Comparison of ENCODE assay signal across 27 cellular contexts in the genomic region with DNA sequence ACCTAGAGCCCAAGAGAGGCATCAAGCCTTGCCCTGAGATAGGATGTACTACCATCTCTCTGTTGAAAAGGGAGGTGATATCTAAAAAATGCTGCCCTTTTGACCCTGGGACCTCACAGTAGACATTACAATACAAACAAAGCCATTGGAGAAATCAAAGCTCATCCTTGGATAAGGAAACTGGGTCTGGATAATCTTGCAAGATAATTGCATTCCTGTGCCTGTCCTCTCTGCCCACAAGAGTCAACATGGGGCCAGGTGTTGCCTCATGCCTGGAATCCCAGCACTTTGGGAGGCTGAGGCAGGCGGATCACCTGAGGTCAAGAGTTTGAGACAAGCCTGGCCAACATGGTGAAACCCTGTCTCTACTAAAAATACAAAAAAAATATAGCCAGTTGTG. TPM values are rescaled to one million over a fixed set of nuclear protein-coding genes. Genes with fewer than 3 reads are reported as not detected.
DNase-seq lines count a peak whose midpoint lies in the region; ATAC-seq and TF ChIP-seq lines count a peak whose summit lies in the region.
"Had no signal": no experiment of that assay in that cellular context is flagged by ENCODE, and none has a peak within 500 bp of the region (broad histone marks: within the 10 kb centered on the region; RNA-seq: fewer than 3 reads in every experiment).

No MANE protein-coding gene starts in this region.

- H3K9me3 ChIP-seq in left ventricle myocardium inferior (replicated peaks), result peaks cover 19% of the 10 kb centered on the region
- H3K9me3 ChIP-seq in heart right ventricle, result peaks cover 0 to 19% (median 0%) of the 10 kb centered on the region in 11 donors
- no peaks in the 10 kb centered on the region for H3K9me3 ChIP-seq in thyroid gland
- H3K9me3 ChIP-seq: ascending aorta, testis had no signal

- H3K4me1 Mint-ChIP-seq in nephron, result peaks cover 45% of the 10 kb centered on the region
- H3K4me1 Mint-ChIP-seq: activated naive CD8-positive, alpha-beta T cell treated with anti-CD3 and anti-CD28 coated beads for 36 hours had no signal

- H3K27ac Mint-ChIP-seq in nephron, result peak overlapping the region; percentile 92 to 97 (median 97)
- H3K27ac Mint-ChIP-seq: activated naive CD8-positive, alpha-beta T cell treated with anti-CD3 and anti-CD28 coated beads for 36 hours; CD8-positive, alpha-beta T cell; dendritic cell treated with granulocyte-macrophage colony-stimulating factor and Interleukin-4, amounts not matched to agents 40 ng/mL and 50 ng/mL, for 4 days had no signal

- no peak overlapping the region for H3K4me3 ChIP-seq in left ventricle myocardium inferior
- H3K4me3 ChIP-seq in heart right ventricle, result no peak overlapping the region
- no peak overlapping the region for H3K4me3 ChIP-seq in thyroid gland (replicated peaks in 1 of 3)
- H3K4me3 ChIP-seq: PC-9, testis had no signal

- peaks cover 19% of the 10 kb centered on the region for H3K9me3 Mint-ChIP-seq in nephron

- H3K27ac ChIP-seq in left ventricle myocardium inferior (replicated peaks) (peak overlapping the region; percentile 63), heart right ventricle (peak overlapping the region in 3 of 10 donors; percentile 28 to 82 (median 79)), cingulate gyrus (ENCODE audit: low read depth, low read length) (peak overlapping the region; percentile 74), thyroid gland (peak overlapping the region; percentile 77 to 80 (median 78))
- H3K27ac ChIP-seq: ascending aorta, parathyroid adenoma, PC-9 had no signal

- H3K27me3 Mint-ChIP-seq in nephron (ENCODE audit: low read depth), result no peaks in the 10 kb centered on the region
- H3K27me3 Mint-ChIP-seq: dendritic cell treated with granulocyte-macrophage colony-stimulating factor and Interleukin-4, amounts not matched to agents 40 ng/mL and 50 ng/mL, for 4 days had no signal

- ATAC-seq in heart right ventricle, result no peak
- ATAC-seq in HG03354 (IDR thresholded peaks at IDR 0.05; ENCODE audit: poor library complexity, severe bottlenecking, unreplicated experiment), result no peak
- ATAC-seq: CD8-positive, alpha-beta T cell; gastroesophageal sphincter had no signal

- peaks cover 51% of the 10 kb centered on the region for H3K4me1 ChIP-seq in left ventricle myocardium inferior
- H3K4me1 ChIP-seq in heart right ventricle, result peaks cover 3 to 53% (median 27%) of the 10 kb centered on the region in 9 donors
- H3K4me1 ChIP-seq in thyroid gland, result peaks cover 19 to 38% of the 10 kb centered on the region in 2 donors
- H3K4me1 ChIP-seq: parathyroid adenoma had no signal

- H3K4me3 Mint-ChIP-seq in nephron, result peak overlapping the region in 2 of 3 experiments; percentile 51 to 59
- H3K4me3 Mint-ChIP-seq: activated naive CD8-positive, alpha-beta T cell treated with anti-CD3 and anti-CD28 coated beads for 36 hours; CD8-positive, alpha-beta T cell; dendritic cell treated with granulocyte-macrophage colony-stimulating factor and Interleukin-4, amounts not matched to agents 40 ng/mL and 50 ng/mL, for 4 days had no signal

- no peak for DNase-seq in left ventricle myocardium inferior
- DNase-seq in heart right ventricle, result no peak
- no peak for DNase-seq in thyroid gland
- DNase-seq in AML-193 (lab: John Stamatoyannopoulos, UW), result no peak
- DNase-seq in stimulated activated CD4-positive, alpha-beta T cell treated with anti-CD3 and anti-CD28 coated beads, Interleukin-4, amount 100 ng/mL, for 24 hours, result no peak
- DNase-seq: 8988T; activated CD4-positive, alpha-beta T cell treated with anti-CD3 and anti-CD28 coated beads for 4 hours; activated CD8-positive, alpha-beta memory T cell treated with anti-CD3 and anti-CD28 coated beads for 24 hours; activated effector memory CD4-positive, alpha-beta T cell treated with anti-CD3 and anti-CD28 coated beads, Interleukin-2, amount 50 U/mL, for 16 hours; activated naive CD8-positive, alpha-beta T cell treated with anti-CD3 and anti-CD28 coated beads for 36 hours; CD8-positive, alpha-beta T cell; H7; islet precursor cell; NCI-H1436 treated with DMSO at 0.1 percent for 48 hours; NCI-H510A; PC-9; SHP77; stimulated activated CD4-positive, alpha-beta T cell treated with anti-CD3 and anti-CD28 coated beads, Interleukin-15, amount 100 ng/mL, for 24 hours; stimulated activated naive CD4-positive, alpha-beta T cell; testis had no signal

- no peak for TF ChIP-seq POLR2A in thyroid gland (IDR thresholded peaks at IDR 0.05)

- peaks cover 8% of the 10 kb centered on the region for H3K36me3 Mint-ChIP-seq in nephron (ENCODE audit: low read depth)

- H3K36me3 ChIP-seq in left ventricle myocardium inferior (no peaks in the 10 kb centered on the region), heart right ventricle (no peaks in the 10 kb centered on the region), thyroid gland (no peaks in the 10 kb centered on the region)
- H3K36me3 ChIP-seq: ascending aorta, gastroesophageal sphincter had no signal

- TF ChIP-seq CTCF in left ventricle myocardium inferior (IDR thresholded peaks at IDR 0.05; ENCODE audit: borderline replicate concordance), result no peak
- TF ChIP-seq CTCF in heart right ventricle (IDR thresholded peaks at IDR 0.05), result no peak
- no peak for TF ChIP-seq CTCF in nephron (IDR thresholded peaks at IDR 0.05; ENCODE audit: unreplicated experiment in 3 of 3)
- no peak for TF ChIP-seq CTCF in thyroid gland (IDR thresholded peaks at IDR 0.05)

- intact Hi-C loops in left ventricle myocardium inferior (cut with micrococcal nuclease), result no loop called here
- intact Hi-C loops in heart right ventricle (cut with DNase I), result loop anchor here in 1 of 10 donors (10.0 kb wide), 1 partner anchor 99 kb away; no protein-coding TSS in a partner anchor
- intact Hi-C loops in thyroid gland (cut with DNase I), result no loop called here

- WGBS in heart right ventricle, 2 donors, result 88 to 94% methylated on average over 1 of the region's 1 CpG
- 82% methylated on average over 1 of the region's 1 CpG for WGBS in thyroid gland, 2 donors

- H3K27me3 ChIP-seq in left ventricle myocardium inferior (ENCODE audit: low read depth) (no peaks in the 10 kb centered on the region), heart right ventricle (no peaks in the 10 kb centered on the region), thyroid gland (no peaks in the 10 kb centered on the region)
- H3K27me3 ChIP-seq: ascending aorta, gastroesophageal sphincter, testis had no signal

RNA-seq across cellular contexts. Expression of a gene that starts 57.3 kb away (rescaled TPM):
- total RNA-seq in left ventricle myocardium inferior (60.1 TPM), heart right ventricle (10 to 100 TPM; 29.0 to 97.4 (median 57.6) TPM), thyroid gland (100 to 1,000 TPM; 111 to 233 (median 174) TPM)
- polyA plus RNA-seq in heart right ventricle, result 10 to 100 TPM; 20.7 to 42.5 TPM
